ENCODE assay signal across 16 cellular contexts in the genomic region with DNA sequence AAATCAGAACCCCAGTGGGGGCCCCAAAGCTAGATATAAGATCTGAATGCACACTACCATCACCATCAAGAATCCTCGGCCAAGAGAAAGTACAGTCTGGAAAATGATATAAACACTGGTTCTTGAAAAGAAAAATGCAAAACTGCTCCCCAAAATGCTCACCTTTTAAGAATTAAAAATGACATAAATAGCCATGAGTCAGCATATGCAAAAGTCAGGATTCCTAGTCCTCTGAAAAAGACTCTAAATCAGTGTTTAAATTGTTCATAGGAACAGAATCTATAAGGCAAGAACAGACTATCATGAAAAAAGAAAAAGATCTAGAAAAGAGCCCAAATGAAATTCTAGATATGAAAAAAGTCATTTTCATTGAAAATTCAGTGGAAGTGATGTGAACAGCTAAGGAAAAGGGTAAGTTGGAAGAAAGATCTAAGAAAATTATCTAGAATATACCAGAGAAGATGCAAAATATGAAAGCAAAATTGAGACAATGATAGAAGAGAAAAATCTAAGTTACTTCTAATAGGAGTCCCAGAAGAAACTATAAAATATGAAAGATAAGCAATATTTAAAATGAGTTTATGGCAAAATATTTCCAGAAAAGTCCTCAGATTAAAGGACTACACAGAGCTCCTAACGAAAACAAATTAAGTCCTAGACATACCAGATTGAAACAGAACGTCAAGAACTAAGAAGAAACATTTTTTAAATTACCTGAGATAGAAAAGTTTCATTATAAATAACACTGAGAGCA. TPM values are rescaled to one million over a fixed set of nuclear protein-coding genes. Genes with fewer than 3 reads are reported as not detected.
DNase-seq lines count a peak whose midpoint lies in the region; ATAC-seq and TF ChIP-seq lines count a peak whose summit lies in the region.
"Had no signal": no experiment of that assay in that cellular context is flagged by ENCODE, and none has a peak within 500 bp of the region (broad histone marks: within the 10 kb centered on the region; RNA-seq: fewer than 3 reads in every experiment).

No MANE protein-coding gene starts in this region.

- H4K8ac ChIP-seq in IMR-90 (ENCODE audit: low read depth in 2 of 2, low read length in 2 of 2), result no peak overlapping the region

- H2BK120ac ChIP-seq in IMR-90 (ENCODE audit: low read depth, low read length), result no peak overlapping the region

- no peaks in the 10 kb centered on the region for H3K9me3 Mint-ChIP-seq in T-helper 2 cell treated with Interferon-gamma antibody and Interleukin-4, amounts not matched to agents 5 μg/mL and 100 μg/mL, for 36 hours
- H3K9me3 Mint-ChIP-seq in activated T-helper 2 cell treated with anti-CD3 and anti-CD28 coated beads, Interferon-gamma antibody, Interleukin-2, Interleukin-4, amounts not matched to agents 10 μg/mL and 5 μg/mL and 100 μg/mL, durations not matched to agents 14 hours and 24 hours and 36 hours, result no peaks in the 10 kb centered on the region
- H3K9me3 Mint-ChIP-seq in naive thymus-derived CD8-positive, alpha-beta T cell, result peaks cover 0 to 2% (median 0%) of the 10 kb centered on the region in 9 donors
- H3K9me3 Mint-ChIP-seq in nephron progenitor cell, result peaks cover 14% of the 10 kb centered on the region

- 0 out of 4 replicates have a peak, but pooled peaks cover 0 to 4% of the 10 kb centered on the region in 2 experiments for H3K79me1 ChIP-seq in IMR-90 (ENCODE audit: low read depth in 1 of 2, low read length in 2 of 2)

- no peaks in the 10 kb centered on the region; the same call in 1 of the 2 replicates for H3K9me1 ChIP-seq in IMR-90 (ENCODE audit: insufficient read depth, low read length)

- H3K23ac ChIP-seq in IMR-90 (ENCODE audit: low read depth, low read length), result no peak overlapping the region

- H3K27me3 Mint-ChIP-seq in T-helper 2 cell treated with Interferon-gamma antibody and Interleukin-4, amounts not matched to agents 5 μg/mL and 100 μg/mL, for 36 hours (ENCODE audit: low read depth), result no peaks in the 10 kb centered on the region
- no peaks in the 10 kb centered on the region for H3K27me3 Mint-ChIP-seq in activated T-helper 2 cell treated with anti-CD3 and anti-CD28 coated beads, Interferon-gamma antibody, Interleukin-2, Interleukin-4, amounts not matched to agents 10 μg/mL and 5 μg/mL and 100 μg/mL, durations not matched to agents 14 hours and 24 hours and 36 hours (ENCODE audit: low read depth)
- H3K27me3 Mint-ChIP-seq in naive thymus-derived CD8-positive, alpha-beta T cell, result no peaks in the 10 kb centered on the region
- no peaks in the 10 kb centered on the region for H3K27me3 Mint-ChIP-seq in nephron progenitor cell (ENCODE audit: low read depth, poor library complexity)

- no peaks in the 10 kb centered on the region for H3K4me1 ChIP-seq in IMR-90 (ENCODE audit: control insufficient read depth, insufficient read depth, low read length)
- peaks cover 9% of the 10 kb centered on the region for H3K4me1 ChIP-seq in testis
- H3K4me1 ChIP-seq: prostate gland, suprapubic skin had no signal

- POLR2A ChIA-PET in IMR-90 (lab: Charles Lee; ENCODE audit: unreplicated experiment), result no interaction called here
- POLR2A ChIA-PET in naive thymus-derived CD8-positive, alpha-beta T cell (lab: Charles Lee), result interaction anchor here (0.6 to 5.9 kb wide), 4 partner anchors 8 to 20 kb away, joined by 4 to 110 read pairs (median 6); partner anchors contain the start of genes CBX3 and HNRNPA2B1

- WGBS in IMR-90 (ENCODE audit: extremely low coverage in 2 of 2, insufficient read length in 1 of 2), 2 experiments, result no CpG with 5 or more reads among the region's 3 CpGs
- WGBS in testis, 2 donors, result 67 to 71% methylated on average over 3 of the region's 3 CpGs

- H3K56ac ChIP-seq in IMR-90 (ENCODE audit: extremely low read depth, insufficient read depth, low read length), result no peak overlapping the region

- no peak for ATAC-seq in IMR-90 (ENCODE audit: low read depth)
- no peak for ATAC-seq in naive thymus-derived CD8-positive, alpha-beta T cell

- peaks cover 28% of the 10 kb centered on the region for H3K4me1 Mint-ChIP-seq in T-helper 2 cell treated with Interferon-gamma antibody and Interleukin-4, amounts not matched to agents 5 μg/mL and 100 μg/mL, for 36 hours (ENCODE audit: low read depth)
- H3K4me1 Mint-ChIP-seq in activated T-helper 2 cell treated with anti-CD3 and anti-CD28 coated beads, Interferon-gamma antibody, Interleukin-2, Interleukin-4, amounts not matched to agents 10 μg/mL and 5 μg/mL and 100 μg/mL, durations not matched to agents 14 hours and 24 hours and 36 hours (ENCODE audit: low read depth), result peaks cover 33% of the 10 kb centered on the region
- H3K4me1 Mint-ChIP-seq in naive thymus-derived CD8-positive, alpha-beta T cell, result peaks cover 27 to 72% (median 62%) of the 10 kb centered on the region in 4 donors
- H3K4me1 Mint-ChIP-seq in nephron progenitor cell, result peaks cover 17% of the 10 kb centered on the region

- H3K27ac ChIP-seq in IMR-90 (ENCODE audit: insufficient read depth, low read length) (no peak overlapping the region), testis (no peak overlapping the region)
- H3K27ac ChIP-seq: HL-60, prostate gland, suprapubic skin had no signal

- BruUV-seq in IMR-90 (replicated peaks; lab: Mats Ljungman, UMichigan), result no TSS peak

- no peak overlapping the region for H3K18ac ChIP-seq in IMR-90 (ENCODE audit: low read depth, low read length)

- peaks cover 51% of the 10 kb centered on the region for H3K36me3 Mint-ChIP-seq in T-helper 2 cell treated with Interferon-gamma antibody and Interleukin-4, amounts not matched to agents 5 μg/mL and 100 μg/mL, for 36 hours (ENCODE audit: low read depth)
- peaks cover 65% of the 10 kb centered on the region for H3K36me3 Mint-ChIP-seq in activated T-helper 2 cell treated with anti-CD3 and anti-CD28 coated beads, Interferon-gamma antibody, Interleukin-2, Interleukin-4, amounts not matched to agents 10 μg/mL and 5 μg/mL and 100 μg/mL, durations not matched to agents 14 hours and 24 hours and 36 hours (ENCODE audit: low read depth)
- H3K36me3 Mint-ChIP-seq in naive thymus-derived CD8-positive, alpha-beta T cell, result peaks cover 0 to 7% (median 0%) of the 10 kb centered on the region in 3 donors
- H3K36me3 Mint-ChIP-seq in nephron progenitor cell (ENCODE audit: low read depth), result peaks cover 20% of the 10 kb centered on the region

- CTCF ChIA-PET in IMR-90 (lab: Yijun Ruan, JAX), result interaction anchor here (0.6 kb wide), 1 partner anchor 194 kb away, joined by 3 read pairs; no protein-coding TSS in a partner anchor

- H3K4me2 ChIP-seq in IMR-90 (ENCODE audit: low read depth, low read length), result no peak overlapping the region

- H4K5ac ChIP-seq in IMR-90 (ENCODE audit: low read depth, low read length), result no peak overlapping the region

- H3K14ac ChIP-seq in IMR-90 (replicated peaks; ENCODE audit: low read depth, low read length), result no peak overlapping the region

- H2BK5ac ChIP-seq in IMR-90 (ENCODE audit: low read depth, low read length, poor library complexity, severe bottlenecking), result no peak overlapping the region

- dilution Hi-C loops in IMR-90 (cut with HindIII; ENCODE audit: low sequenced_read_pairs, unreplicated experiment), result no loop called here

- no peak overlapping the region for H3K4me3 Mint-ChIP-seq in T-helper 2 cell treated with Interferon-gamma antibody and Interleukin-4, amounts not matched to agents 5 μg/mL and 100 μg/mL, for 36 hours
- no peak overlapping the region for H3K4me3 Mint-ChIP-seq in activated T-helper 2 cell treated with anti-CD3 and anti-CD28 coated beads, Interferon-gamma antibody, Interleukin-2, Interleukin-4, amounts not matched to agents 10 μg/mL and 5 μg/mL and 100 μg/mL, durations not matched to agents 14 hours and 24 hours and 36 hours (ENCODE audit: low read depth)
- no peak overlapping the region for H3K4me3 Mint-ChIP-seq in naive thymus-derived CD8-positive, alpha-beta T cell
- no peak overlapping the region for H3K4me3 Mint-ChIP-seq in nephron progenitor cell

- no peak for DNase-seq in T-helper 2 cell treated with Interferon-gamma antibody and Interleukin-4, amounts not matched to agents 5 μg/mL and 100 μg/mL, for 36 hours (ENCODE audit: low spot score)
- DNase-seq in T-helper 2 cell (no peak), IMR-90 (no peak), nephron progenitor cell (no peak), testis (no peak)
- no peak for DNase-seq in activated T-helper 2 cell treated with anti-CD3 and anti-CD28 coated beads, Interferon-gamma antibody, Interleukin-2, Interleukin-4, amounts not matched to agents 10 μg/mL and 5 μg/mL and 100 μg/mL, durations not matched to agents 14 hours and 24 hours and 36 hours (ENCODE audit: low spot score)
- no peak for DNase-seq in naive thymus-derived CD8-positive, alpha-beta T cell
- DNase-seq in stimulated activated CD4-positive, alpha-beta T cell treated with anti-CD3 and anti-CD28 coated beads, Interleukin-12 subunit alpha, Interleukin-12 subunit beta, amount 100 ng/mL, for 4 hours, result no peak
- DNase-seq: activated T-cell treated with anti-CD3 and anti-CD28 coated beads, Interleukin-2, amount 50 U/mL, for 48 hours; EL; NCI-H1930; NCI-H524; SW 1271 had no signal

- peak overlapping the region; percentile 23 for H3K27ac Mint-ChIP-seq in T-helper 2 cell treated with Interferon-gamma antibody and Interleukin-4, amounts not matched to agents 5 μg/mL and 100 μg/mL, for 36 hours
- H3K27ac Mint-ChIP-seq in activated T-helper 2 cell treated with anti-CD3 and anti-CD28 coated beads, Interferon-gamma antibody, Interleukin-2, Interleukin-4, amounts not matched to agents 10 μg/mL and 5 μg/mL and 100 μg/mL, durations not matched to agents 14 hours and 24 hours and 36 hours, result peak overlapping the region; percentile 46
- peak overlapping the region in 8 of 10 donors; percentile 5 to 83 (median 40) for H3K27ac Mint-ChIP-seq in naive thymus-derived CD8-positive, alpha-beta T cell
- no peak overlapping the region for H3K27ac Mint-ChIP-seq in nephron progenitor cell

- intact Hi-C loops in IMR-90 (cut with micrococcal nuclease), result loop anchor here (5.0 kb wide), 1 partner anchor 89 kb away; no protein-coding TSS in a partner anchor
- intact Hi-C loops in activated T-helper 2 cell treated with anti-CD3 and anti-CD28 coated beads, Interferon-gamma antibody, Interleukin-2, Interleukin-4, amounts not matched to agents 10 μg/mL and 5 μg/mL and 100 μg/mL, durations not matched to agents 14 hours and 24 hours and 36 hours (cut with micrococcal nuclease), result no loop called here
- intact Hi-C loops in testis (cut with DNase I; ENCODE audit: low total_unique reads), result no loop called here

- H2BK15ac ChIP-seq in IMR-90 (ENCODE audit: low read depth, low read length), result no peak overlapping the region

- in situ Hi-C loops in IMR-90 (cut with MboI; ENCODE audit: low sequenced_read_pairs), result no loop called here

- H3K27me3 ChIP-seq in IMR-90 (ENCODE audit: control insufficient read depth, insufficient read depth, low read length) (no peaks in the 10 kb centered on the region), testis (no peaks in the 10 kb centered on the region)
- H3K27me3 ChIP-seq: suprapubic skin had no signal

- no peak overlapping the region for H2AK5ac ChIP-seq in IMR-90 (ENCODE audit: low read depth, low read length)

- TF ChIP-seq RAD21 in IMR-90 (IDR thresholded peaks at IDR 0.05; ENCODE audit: low read length), result no peak

- no peak overlapping the region for H3K4ac ChIP-seq in IMR-90 (ENCODE audit: low read depth, low read length)

- no peak for TF ChIP-seq POLR2A in IMR-90 (IDR thresholded peaks at IDR 0.05; ENCODE audit: low read depth, low read length)
- TF ChIP-seq POLR2A in testis (IDR thresholded peaks at IDR 0.05), result no peak

- no peak overlapping the region for H3K9ac ChIP-seq in IMR-90 (ENCODE audit: low read depth, low read length)

- no peak overlapping the region for H2AK9ac ChIP-seq in IMR-90 (replicated peaks; ENCODE audit: low read depth, low read length, poor library complexity)

- no peak overlapping the region for H2BK20ac ChIP-seq in IMR-90 (ENCODE audit: low read depth, low read length)

- no peak overlapping the region for H2AFZ ChIP-seq in IMR-90 (replicated peaks; ENCODE audit: low read length, poor library complexity)

- no peaks in the 10 kb centered on the region for H3K9me3 ChIP-seq in IMR-90 (ENCODE audit: control insufficient read depth, insufficient read depth, low read length)
- H3K9me3 ChIP-seq in testis, result no peaks in the 10 kb centered on the region
- H3K9me3 ChIP-seq: prostate gland, suprapubic skin had no signal

- H3K36me3 ChIP-seq in IMR-90 (ENCODE audit: control insufficient read depth, insufficient read depth, low read length), result no peaks in the 10 kb centered on the region
- no peaks in the 10 kb centered on the region for H3K36me3 ChIP-seq in testis (ENCODE audit: low read depth, missing control alignments)
- H3K36me3 ChIP-seq: prostate gland had no signal

- H4K20me1 ChIP-seq in IMR-90 (ENCODE audit: insufficient read depth, low read length), result peaks cover 23% of the 10 kb centered on the region

- no peak overlapping the region for H4K91ac ChIP-seq in IMR-90 (ENCODE audit: insufficient read depth, low read depth, low read length)

- no peak for TF ChIP-seq CTCF in IMR-90 (conservative IDR thresholded peaks at IDR 0.05; ENCODE audit: low read depth, low read length)
- TF ChIP-seq CTCF in nephron progenitor cell (IDR thresholded peaks at IDR 0.05), result no peak
- TF ChIP-seq CTCF in testis (IDR thresholded peaks at IDR 0.05), result no peak

- H3K4me3 ChIP-seq in IMR-90 (ENCODE audit: insufficient read depth, low read depth, low read length), result no peak overlapping the region
- H3K4me3 ChIP-seq in testis, result no peak overlapping the region
- H3K4me3 ChIP-seq: prostate gland, suprapubic skin had no signal

RNA-seq across cellular contexts. Expression of gene HNRNPA2B1, which starts 18.9 kb away (rescaled TPM):
- total RNA-seq in IMR-90 (2012; rRNA removed) (49.3 and 118 TPM in 2 replicates), testis (100 to 1,000 TPM; 343 to 372 TPM)
- polyA plus RNA-seq in IMR-90 (2012; rRNA removed) (417 and 515 TPM in 2 replicates), testis (ENCODE audit: insufficient read depth, low read depth, low replicate concordance) (659 TPM)
- polyA plus RNA-seq in IMR-90 (2012; cell fraction: cytosol; rRNA removed), result 51.3 and 57.4 TPM in 2 replicates
- 46.0 and 266 TPM in 2 replicates for polyA plus RNA-seq in IMR-90 (2012; cell fraction: nucleus; rRNA removed; ENCODE audit: low replicate concordance)
- total RNA-seq in activated T-helper 2 cell treated with anti-CD3 and anti-CD28 coated beads, Interferon-gamma antibody, Interleukin-2, Interleukin-4, amounts not matched to agents 10 μg/mL and 5 μg/mL and 100 μg/mL, durations not matched to agents 14 hours and 24 hours and 36 hours, result 835 and 845 TPM in 2 replicates
- total RNA-seq in naive thymus-derived CD8-positive, alpha-beta T cell, result 100 to 1,000 TPM; 504 to 555 TPM
- polyA plus RNA-seq in naive thymus-derived CD8-positive, alpha-beta T cell, result 100 to 1,000 TPM; 506 to 789 (median 577) TPM

RNA-seq across cellular contexts. Expression of gene CBX3, which starts 19.9 kb away (rescaled TPM):
- total RNA-seq in IMR-90 (2012; rRNA removed) (38.2 and 85.0 TPM in 2 replicates), testis (100 to 1,000 TPM in 1 of 2 donors, 10 to 100 TPM in 1; 95.7 to 116 TPM)
- polyA plus RNA-seq in IMR-90 (2012; rRNA removed) (65.6 and 76.5 TPM in 2 replicates), testis (ENCODE audit: insufficient read depth, low read depth, low replicate concordance) (137 TPM)
- polyA plus RNA-seq in IMR-90 (2012; cell fraction: cytosol; rRNA removed), result 7.2 and 7.8 TPM in 2 replicates
- polyA plus RNA-seq in IMR-90 (2012; cell fraction: nucleus; rRNA removed; ENCODE audit: low replicate concordance), result 41.4 and 59.8 TPM in 2 replicates
- 274 and 275 TPM in 2 replicates for total RNA-seq in activated T-helper 2 cell treated with anti-CD3 and anti-CD28 coated beads, Interferon-gamma antibody, Interleukin-2, Interleukin-4, amounts not matched to agents 10 μg/mL and 5 μg/mL and 100 μg/mL, durations not matched to agents 14 hours and 24 hours and 36 hours
- total RNA-seq in naive thymus-derived CD8-positive, alpha-beta T cell, result 100 to 1,000 TPM; 197 to 205 TPM
- polyA plus RNA-seq in naive thymus-derived CD8-positive, alpha-beta T cell, result 100 to 1,000 TPM; 105 to 114 (median 113) TPM

RNA-seq across cellular contexts. Expression of gene NFE2L3, which starts 29.7 kb away (rescaled TPM):
- 37.8 and 43.2 TPM in 2 replicates for total RNA-seq in IMR-90 (2012; rRNA removed)
- polyA plus RNA-seq in IMR-90 (2012; rRNA removed), result 22.8 and 28.0 TPM in 2 replicates
- 9.0 and 13.0 TPM in 2 replicates for polyA plus RNA-seq in IMR-90 (2012; cell fraction: cytosol; rRNA removed)
- 5.1 and 19.4 TPM in 2 replicates for polyA plus RNA-seq in IMR-90 (2012; cell fraction: nucleus; rRNA removed; ENCODE audit: low replicate concordance)
- 42.3 and 44.6 TPM in 2 replicates for total RNA-seq in activated T-helper 2 cell treated with anti-CD3 and anti-CD28 coated beads, Interferon-gamma antibody, Interleukin-2, Interleukin-4, amounts not matched to agents 10 μg/mL and 5 μg/mL and 100 μg/mL, durations not matched to agents 14 hours and 24 hours and 36 hours
- total RNA-seq in naive thymus-derived CD8-positive, alpha-beta T cell, result 1 to 10 TPM; 2.1 to 3.6 TPM
- polyA plus RNA-seq in naive thymus-derived CD8-positive, alpha-beta T cell, result 1 to 10 TPM; 1.4 to 4.3 (median 2.9) TPM
- 1 to 10 TPM; 3.3 to 4.2 TPM for total RNA-seq in testis
- polyA plus RNA-seq in testis (ENCODE audit: insufficient read depth, low read depth, low replicate concordance), result 4.2 TPM
